In the genomic region with DNA sequence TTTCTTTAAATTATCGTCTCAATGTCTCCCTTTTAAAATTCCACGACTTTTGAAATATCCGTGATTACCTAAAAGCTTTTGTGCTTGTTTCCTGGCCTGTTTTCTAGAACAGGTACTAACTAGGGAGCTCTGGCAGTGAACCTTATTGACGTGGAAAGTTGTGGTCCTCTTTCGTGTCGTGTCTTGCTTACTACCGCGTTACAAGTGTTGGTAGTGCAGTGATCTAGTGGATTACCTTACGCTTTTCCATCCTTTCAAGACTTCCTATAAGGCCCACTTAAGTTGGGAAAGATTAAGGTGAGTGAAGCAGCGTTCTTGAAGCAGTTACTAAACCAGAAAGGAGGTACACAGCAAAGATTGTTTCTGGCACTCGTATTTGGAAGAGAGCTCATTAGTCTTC, we compare ENCODE assay signal across 8 cellular contexts. TPM values are rescaled to one million over a fixed set of nuclear protein-coding genes. Genes with fewer than 3 reads are reported as not detected.
DNase-seq lines count a peak whose midpoint lies in the region; FAIRE-seq and TF ChIP-seq lines count a peak whose summit lies in the region.

No MANE protein-coding gene starts in this region.

- H3K27me3 Mint-ChIP-seq in activated T-helper 1 cell treated with anti-CD3 and anti-CD28 coated beads, Interleukin-12 subunit alpha, Interleukin-12 subunit beta, Interleukin-2, Interleukin-4 antibody, amounts not matched to agents 30 ng/mL and 10 ng/mL and 1 ng/mL, durations not matched to agents 14 hours and 24 hours and 36 hours (ENCODE audit: insufficient read depth), result no peaks in the 10 kb centered on the region

- peaks cover 34% of the 10 kb centered on the region for H3K36me3 Mint-ChIP-seq in activated T-helper 1 cell treated with anti-CD3 and anti-CD28 coated beads, Interleukin-12 subunit alpha, Interleukin-12 subunit beta, Interleukin-2, Interleukin-4 antibody, amounts not matched to agents 30 ng/mL and 10 ng/mL and 1 ng/mL, durations not matched to agents 14 hours and 24 hours and 36 hours (ENCODE audit: low read depth)

- H3K27me3 ChIP-seq in ACC112 (ENCODE audit: insufficient read depth, low read length) (no peaks in the 10 kb centered on the region), small intestine (ENCODE audit: control insufficient read depth in 2 of 2, insufficient read depth in 2 of 2, low read length in 2 of 2) (no peaks in the 10 kb centered on the region)

- H3K4me1 Mint-ChIP-seq in activated T-helper 1 cell treated with anti-CD3 and anti-CD28 coated beads, Interleukin-12 subunit alpha, Interleukin-12 subunit beta, Interleukin-2, Interleukin-4 antibody, amounts not matched to agents 30 ng/mL and 10 ng/mL and 1 ng/mL, durations not matched to agents 14 hours and 24 hours and 36 hours (ENCODE audit: low read depth), result peaks cover 42% of the 10 kb centered on the region

- no peak overlapping the region for H2AFZ ChIP-seq in ACC112 (ENCODE audit: low read length, unreplicated experiment)

- H3K4me3 Mint-ChIP-seq in activated T-helper 1 cell treated with anti-CD3 and anti-CD28 coated beads, Interleukin-12 subunit alpha, Interleukin-12 subunit beta, Interleukin-2, Interleukin-4 antibody, amounts not matched to agents 30 ng/mL and 10 ng/mL and 1 ng/mL, durations not matched to agents 14 hours and 24 hours and 36 hours, result peak overlapping the region; percentile 91

- no peaks in the 10 kb centered on the region for H3K9me3 Mint-ChIP-seq in activated T-helper 1 cell treated with anti-CD3 and anti-CD28 coated beads, Interleukin-12 subunit alpha, Interleukin-12 subunit beta, Interleukin-2, Interleukin-4 antibody, amounts not matched to agents 30 ng/mL and 10 ng/mL and 1 ng/mL, durations not matched to agents 14 hours and 24 hours and 36 hours

- H3K4me1 ChIP-seq in ACC112 (ENCODE audit: control insufficient read depth, insufficient read depth, low read length, unreplicated experiment) (peaks cover 5% of the 10 kb centered on the region), small intestine (ENCODE audit: control insufficient read depth in 2 of 2, insufficient read depth in 1 of 2, low read depth in 1 of 2, low read length in 1 of 2) (peaks cover 2 to 9% of the 10 kb centered on the region in 2 donors)

- peaks cover 37% of the 10 kb centered on the region for H3K36me3 ChIP-seq in ACC112 (ENCODE audit: insufficient read depth, low read length)
- H3K36me3 ChIP-seq in small intestine (ENCODE audit: control insufficient read depth in 2 of 2, insufficient read depth in 2 of 2, low read length in 2 of 2), result peaks cover 0 to 12% of the 10 kb centered on the region in 2 donors

- H3K27ac ChIP-seq in ACC112 (ENCODE audit: low read depth, low read length), result peak overlapping the region; percentile 88
- H3K27ac ChIP-seq in small intestine (ENCODE audit: low read depth in 1 of 2, low read length in 1 of 2), result peak overlapping the region in 1 of 2 donors; percentile 71

- no peaks in the 10 kb centered on the region for H3K9me3 ChIP-seq in small intestine (ENCODE audit: control insufficient read depth, low read depth)

- H3K4me3 ChIP-seq in ACC112 (ENCODE audit: low read depth, low read length) (peak overlapping the region; percentile 96), iPS-11a (ENCODE audit: low read depth, low read length) (peak overlapping the region; percentile 78), small intestine (ENCODE audit: low read depth in 1 of 2, low read length in 2 of 2) (peak overlapping the region; percentile 99 to 100)

- FAIRE-seq in small intestine (lab: Jason Lieb, UNC), result no peak

- intact Hi-C loops in activated T-helper 1 cell treated with anti-CD3 and anti-CD28 coated beads, Interleukin-12 subunit alpha, Interleukin-12 subunit beta, Interleukin-2, Interleukin-4 antibody, amounts not matched to agents 30 ng/mL and 10 ng/mL and 1 ng/mL, durations not matched to agents 14 hours and 24 hours and 36 hours (cut with micrococcal nuclease), result loop anchor here (1.0 to 5.0 kb wide), 5 partner anchors 16 to 1504 kb away; partner anchors contain the start of gene MAP3K7

- TF ChIP-seq CTCF in GM20000 (IDR thresholded peaks at IDR 0.05; ENCODE audit: extremely low read depth, missing control alignments), result no peak

- peak overlapping the region; percentile 92 for H3K27ac Mint-ChIP-seq in activated T-helper 1 cell treated with anti-CD3 and anti-CD28 coated beads, Interleukin-12 subunit alpha, Interleukin-12 subunit beta, Interleukin-2, Interleukin-4 antibody, amounts not matched to agents 30 ng/mL and 10 ng/mL and 1 ng/mL, durations not matched to agents 14 hours and 24 hours and 36 hours

- peaks cover 43% of the 10 kb centered on the region for H3K79me2 ChIP-seq in ACC112 (ENCODE audit: control insufficient read depth, insufficient read depth, low read length, unreplicated experiment)

- 0 to 2% (median 1%) methylated on average over 11 of the region's 11 CpGs for WGBS in small intestine, 3 donors

- DNase-seq in GM20000 (ENCODE audit: low spot score), result peak; percentile 27
- no peak for DNase-seq in activated T-helper 1 cell treated with anti-CD3 and anti-CD28 coated beads, Interleukin-12 subunit alpha, Interleukin-12 subunit beta, Interleukin-2, Interleukin-4 antibody, amounts not matched to agents 30 ng/mL and 10 ng/mL and 1 ng/mL, durations not matched to agents 14 hours and 24 hours and 36 hours (ENCODE audit: low spot score)
- peak; percentile 46 for DNase-seq in small intestine
- DNase-seq in NCI-H526 treated with DMSO at 0.1 percent for 48 hours (lab: John Stamatoyannopoulos, UW), result no peak
- DNase-seq in NCI-H446 treated with DMSO at 0.1 percent for 48 hours (lab: John Stamatoyannopoulos, UW), result no peak
- no peak for DNase-seq in T1000 (lab: John Stamatoyannopoulos, UW)

RNA-seq across cellular contexts. Expression of gene PNRC1, which starts 1.9 kb away (rescaled TPM):
- 45.6 and 47.6 TPM in 2 replicates for total RNA-seq in activated T-helper 1 cell treated with anti-CD3 and anti-CD28 coated beads, Interleukin-12 subunit alpha, Interleukin-12 subunit beta, Interleukin-2, Interleukin-4 antibody, amounts not matched to agents 30 ng/mL and 10 ng/mL and 1 ng/mL, durations not matched to agents 14 hours and 24 hours and 36 hours
- 10 to 100 TPM; 30.2 to 37.2 (median 32.4) TPM for polyA plus RNA-seq in small intestine

RNA-seq across cellular contexts. Expression of gene SRSF12, which starts 35.4 kb away (rescaled TPM):
- total RNA-seq in activated T-helper 1 cell treated with anti-CD3 and anti-CD28 coated beads, Interleukin-12 subunit alpha, Interleukin-12 subunit beta, Interleukin-2, Interleukin-4 antibody, amounts not matched to agents 30 ng/mL and 10 ng/mL and 1 ng/mL, durations not matched to agents 14 hours and 24 hours and 36 hours, result 0.07 and 0.10 TPM in 2 replicates
- under 1 TPM in 1 of 3 donors, not detected in 2; 0.15 TPM for polyA plus RNA-seq in small intestine

Comparison
In these comparisons a context has a peak if more than half of its experiments do, and no peak if none do; other contexts are left out.
1. DNase-seq: peak in GM20000 (single experiment) and small intestine (single experiment); none in activated T-helper 1 cell treated with anti-CD3 and anti-CD28 coated beads, Interleukin-12 subunit alpha, Interleukin-12 subunit beta, Interleukin-2, Interleukin-4 antibody, amounts not matched to agents 30 ng/mL and 10 ng/mL and 1 ng/mL, durations not matched to agents 14 hours and 24 hours and 36 hours (single experiment), NCI-H526 treated with DMSO at 0.1 percent for 48 hours (single experiment), NCI-H446 treated with DMSO at 0.1 percent for 48 hours (single experiment) and T1000 (single experiment).
2. Peak in every context shown above with its lines, with median percentiles within 50 percentile points of each other: H3K4me3 ChIP-seq.